9 cellular contexts compared by ENCODE assay signal in the genomic region with DNA sequence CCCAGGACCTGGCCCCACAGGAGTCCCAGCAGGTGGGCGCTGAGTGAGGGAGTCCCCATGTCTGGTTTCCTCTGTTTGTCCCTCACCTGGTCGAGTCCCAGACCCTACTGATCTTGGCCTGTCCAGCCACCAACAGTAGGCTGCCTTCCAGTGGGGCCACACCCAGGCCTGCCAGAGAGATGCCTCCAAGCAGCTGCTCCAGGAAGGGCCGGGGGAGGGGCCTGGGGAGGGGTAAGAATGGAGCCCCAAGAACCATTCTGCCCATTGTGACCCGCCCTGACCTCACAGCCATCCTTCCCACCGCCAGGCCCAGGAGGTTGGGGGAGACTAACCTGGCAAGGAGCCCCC. TPM values are rescaled to one million over a fixed set of nuclear protein-coding genes. Genes with fewer than 3 reads are reported as not detected.
DNase-seq lines count a peak whose midpoint lies in the region; ATAC-seq and TF ChIP-seq lines count a peak whose summit lies in the region.
"Had no signal": no experiment of that assay in that cellular context is flagged by ENCODE, and none has a peak within 500 bp of the region (broad histone marks: within the 10 kb centered on the region; RNA-seq: fewer than 3 reads in every experiment).

No MANE protein-coding gene starts in this region.

- H3K4me1 ChIP-seq in DOHH2 (ENCODE audit: control insufficient read depth, low read length) (peaks cover 8% of the 10 kb centered on the region), Peyer's patch (peaks cover under 1 to 23% (median 8%) of the 10 kb centered on the region in 4 donors), psoas muscle (peaks cover 3% of the 10 kb centered on the region)

- H3K4me3 ChIP-seq in DOHH2 (ENCODE audit: low read length) (peak overlapping the region; percentile 84), Peyer's patch (peak overlapping the region; percentile 56 to 78 (median 71)), psoas muscle (peak overlapping the region; percentile 85)

- H3K9me2 ChIP-seq in DOHH2 (replicated peaks; ENCODE audit: control insufficient read depth, low read length) = no peaks in the 10 kb centered on the region

- H3K27me3 ChIP-seq in DOHH2 (ENCODE audit: control insufficient read depth, low read length) = peaks cover 10% of the 10 kb centered on the region; the same call in 1 of the 2 replicates
- H3K27me3 ChIP-seq in Peyer's patch = no peaks in the 10 kb centered on the region
- no peaks in the 10 kb centered on the region for H3K27me3 ChIP-seq in psoas muscle (ENCODE audit: insufficient read depth in 3 of 3, low read length in 2 of 3)

- H3K79me2 ChIP-seq in DOHH2 (ENCODE audit: control insufficient read depth, low read length) = no peaks in the 10 kb centered on the region

- TF ChIP-seq POLR2A in Peyer's patch (IDR thresholded peaks at IDR 0.05) = no peak

- no peak overlapping the region for H3K27ac ChIP-seq in DOHH2 (ENCODE audit: low read depth, low read length)
- peak overlapping the region; percentile 78 to 90 (median 81) for H3K27ac ChIP-seq in Peyer's patch
- H3K27ac ChIP-seq in psoas muscle = peak overlapping the region; percentile 83

- peak overlapping the region; percentile 63 for H3K4me2 ChIP-seq in DOHH2 (ENCODE audit: low read length)

- no peak for TF ChIP-seq CTCF in DOHH2 (IDR thresholded peaks at IDR 0.05; ENCODE audit: low read depth, low read length, poor library complexity, severe bottlenecking)
- no peak for TF ChIP-seq CTCF in Peyer's patch (IDR thresholded peaks at IDR 0.05)
- no peak for TF ChIP-seq CTCF in psoas muscle (IDR thresholded peaks at IDR 0.05)

- H3K36me3 ChIP-seq in DOHH2 (ENCODE audit: control insufficient read depth, low read length) (no peaks in the 10 kb centered on the region), Peyer's patch (peaks cover 0 to 16% (median 0%) of the 10 kb centered on the region in 3 donors), psoas muscle (ENCODE audit: insufficient read depth in 1 of 2, low read depth in 1 of 2) (peaks cover 0 to 13% of the 10 kb centered on the region in 2 donors)

- H3K9me3 ChIP-seq in DOHH2 (ENCODE audit: control insufficient read depth, insufficient read depth, low read length) = no peaks in the 10 kb centered on the region
- no peaks in the 10 kb centered on the region for H3K9me3 ChIP-seq in Peyer's patch
- H3K9me3 ChIP-seq in psoas muscle = no peaks in the 10 kb centered on the region

- ATAC-seq in esophagus mucosa = peak; percentile 1
- peak; percentile 3 to 30 (median 14) for ATAC-seq in psoas muscle
- no peak for ATAC-seq in HG03045 (IDR thresholded peaks at IDR 0.05; ENCODE audit: unreplicated experiment)

- no peaks in the 10 kb centered on the region for H3F3A ChIP-seq in DOHH2 (ENCODE audit: control insufficient read depth, insufficient read depth)

- intact Hi-C loops in psoas muscle (cut with DNase I) = loop anchor here (2.0 to 5.0 kb wide), 5 partner anchors 65 to 295 kb away; no protein-coding TSS in a partner anchor

- H4K20me1 ChIP-seq in DOHH2 (ENCODE audit: control insufficient read depth, insufficient read depth, low read depth, low read length) = peaks cover 3% of the 10 kb centered on the region; the same call in 1 of the 2 replicates

- DNase-seq in Peyer's patch (no peak), psoas muscle (no peak), NCI-H187 treated with DMSO at 0.1 percent for 48 hours (lab: John Stamatoyannopoulos, UW) (no peak), GDM1 (lab: John Stamatoyannopoulos, UW) (no peak), NCI-H748 (lab: John Stamatoyannopoulos, UW; ENCODE audit: unreplicated experiment) (no peak)

- 38 to 68% (median 66%) methylated on average over 5 of the region's 5 CpGs for WGBS in psoas muscle, 3 donors

RNA-seq across cellular contexts. Expression of a gene that starts 0.7 kb away (rescaled TPM):
- 100 to 1,000 TPM in 3 of 4 donors, 10 to 100 TPM in 1; 75.1 to 125 (median 110) TPM for total RNA-seq in Peyer's patch
- total RNA-seq in esophagus mucosa = 16.8 TPM
- 10 to 100 TPM; 16.7 to 25.8 (median 21.9) TPM for total RNA-seq in psoas muscle
- 1 to 10 TPM; 4.8 to 9.7 (median 5.4) TPM for polyA plus RNA-seq in psoas muscle

RNA-seq across cellular contexts. Expression of a gene that starts 12.8 kb away (rescaled TPM):
- not detected for total RNA-seq in Peyer's patch
- total RNA-seq in esophagus mucosa = 0.08 TPM
- total RNA-seq in psoas muscle = under 1 TPM in 3 of 4 donors, not detected in 1; 0.02 to 0.24 (median 0.17) TPM
- polyA plus RNA-seq in psoas muscle = under 1 TPM in 2 of 3 donors, not detected in 1; 0.04 TPM

RNA-seq across cellular contexts. Expression of a gene that starts 15.2 kb away (rescaled TPM):
- total RNA-seq in Peyer's patch (10 to 100 TPM in 2 of 4 donors, 1 to 10 TPM in 2; 3.0 to 17.3 (median 13.0) TPM), esophagus mucosa (38.5 TPM), psoas muscle (under 1 TPM in 2 of 4 donors, not detected in 2; 0.12 to 0.15 TPM)
- under 1 TPM in 1 of 3 donors, not detected in 2; 0.03 TPM for polyA plus RNA-seq in psoas muscle
- total RNA-seq: mononuclear cell had no signal

RNA-seq across cellular contexts. Expression of a gene that starts 39.5 kb away (rescaled TPM):
- 1 to 10 TPM in 1 of 4 donors, under 1 TPM in 1, not detected in 2; 0.53 to 1.1 TPM for total RNA-seq in Peyer's patch
- total RNA-seq in esophagus mucosa = 0.40 TPM
- total RNA-seq in psoas muscle = under 1 TPM in 3 of 4 donors, not detected in 1; 0.27 to 0.99 (median 0.52) TPM
- under 1 TPM in 2 of 3 donors, not detected in 1; 0.05 TPM for polyA plus RNA-seq in psoas muscle
